ENCODE assay signal across 16 cellular contexts in the genomic region with DNA sequence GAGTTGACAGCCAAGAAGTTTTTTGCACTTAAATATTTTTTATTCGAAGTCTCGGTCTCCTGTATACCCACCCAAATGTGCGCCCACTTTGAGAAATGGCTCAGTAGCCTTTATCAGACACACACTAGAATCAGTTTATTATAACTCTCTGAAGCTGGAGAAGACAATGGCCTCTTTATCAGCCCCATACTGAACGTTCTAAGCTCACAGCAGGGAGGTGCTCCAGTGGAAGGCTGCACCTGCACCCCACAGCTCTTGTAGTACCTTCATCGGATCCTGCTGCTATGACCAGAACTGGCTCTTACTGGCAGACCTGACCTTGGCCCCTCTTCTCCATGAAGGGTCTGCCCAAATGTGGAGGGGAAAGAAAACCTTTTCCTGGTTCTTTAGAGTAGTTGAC.
"Had no signal": no experiment of that assay in that cellular context is flagged by ENCODE, and none has a peak within 500 bp of the region (broad histone marks: within the 10 kb centered on the region; RNA-seq: fewer than 3 reads in every experiment).

No MANE protein-coding gene starts in this region.

- H3K9me3 Mint-ChIP-seq: activated T-cell treated with anti-CD3 and anti-CD28 coated beads, Interleukin-2, amount 50 U/mL, for 72 hours; immature natural killer cell; mesothelial cell of epicardium; neural progenitor cell had no signal

- H3K4me3 Mint-ChIP-seq: activated T-cell treated with anti-CD3 and anti-CD28 coated beads, Interleukin-2, amount 50 U/mL, for 72 hours; immature natural killer cell; mesothelial cell of epicardium; neural progenitor cell had no signal

- H3K9me3 ChIP-seq: esophagus squamous epithelium, lower lobe of right lung, pancreas, stomach had no signal

- H3K4me1 Mint-ChIP-seq: immature natural killer cell had no signal

- H3K27ac ChIP-seq: esophagus squamous epithelium, lower lobe of right lung, neural progenitor cell, pancreas, stomach had no signal

- H3K27ac Mint-ChIP-seq: immature natural killer cell, neural progenitor cell had no signal

- H3K36me3 Mint-ChIP-seq: mesothelial cell of epicardium, neural progenitor cell had no signal

- ATAC-seq: activated CD4-positive, CD25-positive, alpha-beta regulatory T cell treated with anti-CD3 and anti-CD28 coated beads, Interleukin-2, amount 50 U/mL, for 24 hours; activated T-cell treated with anti-CD3 and anti-CD28 coated beads, Interleukin-2, amount 50 U/mL, for 72 hours; lower lobe of right lung; pancreas had no signal

- H3K27me3 ChIP-seq: esophagus squamous epithelium, neural progenitor cell, pancreas, stomach had no signal

- H3K4me3 ChIP-seq: esophagus squamous epithelium, lower lobe of right lung, neural progenitor cell, pancreas, stomach had no signal

- H3K36me3 ChIP-seq: neural progenitor cell, pancreas had no signal

- DNase-seq: activated CD4-positive, alpha-beta T cell treated with anti-CD3 and anti-CD28 coated beads, Interleukin-2, amount 50 U/mL, for 4 hours; activated naive CD4-positive, alpha-beta T cell; activated T-cell treated with anti-CD3 and anti-CD28 coated beads, Interleukin-2, amount 50 U/mL, for 72 hours; aorta; esophagus squamous epithelium; foreskin fibroblast; glutamatergic neuron; immature natural killer cell; lower lobe of right lung; pancreas; retina; stimulated activated CD4-positive, alpha-beta T cell treated with anti-CD3 and anti-CD28 coated beads, Interleukin-15, amount 100 ng/mL, for 24 hours; stomach had no signal
